1 cellular context compared by ENCODE assay signal in genomic region chr3:39097716-39098472, GRCh38.
TF ChIP-seq lines count a peak whose summit lies in the region.

No MANE protein-coding gene starts in this region.

TF ChIP-seq in K562, 482 proteins besides CTCF, POLR2A, EP300 and RAD21:
- no peak for TF ChIP-seq HDAC8 (tag; IDR thresholded peaks at IDR 0.05)
- peak; percentile 48; the same call in 1 of the 2 replicates for TF ChIP-seq POLR2G (IDR thresholded peaks at IDR 0.05; ENCODE audit: low read depth, low read length)
- no peak for TF ChIP-seq ZNF354B (CRISPR knock-in tag; IDR thresholded peaks at IDR 0.05)
- TF ChIP-seq RBM22 (IDR thresholded peaks at IDR 0.05; ENCODE audit: low read depth, low read length, poor library complexity, severe bottlenecking): peak; percentile 59
- no peak for TF ChIP-seq YY1 (IDR thresholded peaks at IDR 0.05; ENCODE audit: borderline replicate concordance in 1 of 3, control insufficient read depth in 1 of 3, extremely low read depth in 1 of 3, insufficient read depth in 3 of 3, insufficient read length in 1 of 3, insufficient replicate concordance in 2 of 3, low read depth in 1 of 3, low read length in 2 of 3)
- no peak for TF ChIP-seq COPS2 (conservative IDR thresholded peaks at IDR 0.05)
- TF ChIP-seq SMARCC2 (IDR thresholded peaks at IDR 0.05; ENCODE audit: low read depth): no peak
- no peak for TF ChIP-seq WHSC1 (IDR thresholded peaks at IDR 0.05; ENCODE audit: low read length)
- TF ChIP-seq IRF2 (CRISPR knock-in tag; IDR thresholded peaks at IDR 0.05): no peak
- no peak for TF ChIP-seq MED1 (CRISPR knock-in tag; IDR thresholded peaks at IDR 0.05; ENCODE audit: borderline replicate concordance)
- TF ChIP-seq RBM39 (optimal IDR thresholded peaks at IDR 0.05; ENCODE audit: low read depth, low read length): no peak
- no peak for TF ChIP-seq ZNF717 (CRISPR knock-in tag; IDR thresholded peaks at IDR 0.05)
- TF ChIP-seq HDAC6 (IDR thresholded peaks at IDR 0.05; ENCODE audit: low read depth, low read length): no peak
- TF ChIP-seq NFRKB (IDR thresholded peaks at IDR 0.05; ENCODE audit: low read depth): no peak
